Comparison of ENCODE assay signal across 8 cellular contexts in genomic region chr13:32586022-32586900, GRCh38. TPM values are rescaled to one million over a fixed set of nuclear protein-coding genes. Genes with fewer than 3 reads are reported as not detected.
DNase-seq lines count a peak whose midpoint lies in the region; TF ChIP-seq lines count a peak whose summit lies in the region.

TSS of gene PDS5B (plus strand) at chr13:32586452. CDS start at chr13:32648773, 62,321 bp downstream.

- no peaks in the 10 kb centered on the region for H3K9me2 ChIP-seq in neural cell (ENCODE audit: insufficient read depth, low read length)

- H3K4me3 Mint-ChIP-seq in H9: peak within 1 kb of the TSS; percentile 88 to 93

- H2BK120ac ChIP-seq in H9 (ENCODE audit: low read depth, low read length, poor library complexity, severe bottlenecking): no peak within 1 kb of the TSS

- no peaks in the 10 kb centered on the region for H3K79me1 ChIP-seq in H9 (ENCODE audit: insufficient read depth, low read depth, low read length, poor library complexity, severe bottlenecking)

- peak; percentile 92 for DNase-seq in G401 (ENCODE audit: low spot score)
- DNase-seq in H9: peak; percentile 97
- peak; percentile 94 for DNase-seq in MG63
- peak; percentile 76 for DNase-seq in SHP77 treated with DMSO at 0.1 percent for 48 hours (lab: John Stamatoyannopoulos, UW)
- peak; percentile 95 for DNase-seq in activated gamma-delta T cell (lab: John Stamatoyannopoulos, UW)
- DNase-seq in fibroblast of villous mesenchyme (ENCODE audit: low read depth): peak; percentile 96
- peak; percentile 95 for DNase-seq in stomach

- H3K4ac ChIP-seq in H9 (ENCODE audit: low read depth, low read length): no peak within 1 kb of the TSS

- no peak within 1 kb of the TSS for H3T11ph ChIP-seq in H9 (ENCODE audit: low read length)

- H3K27ac ChIP-seq in H9 (ENCODE audit: insufficient read length, low read depth, low read length) (peak within 1 kb of the TSS; percentile 34), neural cell (ENCODE audit: low read length) (peak within 1 kb of the TSS; percentile 85), stomach (peak within 1 kb of the TSS; percentile 85 to 100 (median 97))

- H3K9me3 Mint-ChIP-seq in H9: no peaks in the 10 kb centered on the region

- H3K36me3 ChIP-seq in MG63: no peaks in the 10 kb centered on the region
- no peaks in the 10 kb centered on the region for H3K36me3 ChIP-seq in neural cell (ENCODE audit: insufficient read depth, low read length)
- H3K36me3 ChIP-seq in stomach: no peaks in the 10 kb centered on the region

- no peak within 1 kb of the TSS for H3K23ac ChIP-seq in H9 (ENCODE audit: insufficient read length, low read depth, low read length)

- peaks cover 36 to 38% of the 10 kb centered on the region in 2 experiments for H3K4me1 Mint-ChIP-seq in H9

- H3K9me3 ChIP-seq in H9 (ENCODE audit: control insufficient read depth, low read depth, low read length): no peaks in the 10 kb centered on the region
- H3K9me3 ChIP-seq in MG63: no peaks in the 10 kb centered on the region
- no peaks in the 10 kb centered on the region for H3K9me3 ChIP-seq in neural cell (ENCODE audit: low read length)
- no peaks in the 10 kb centered on the region for H3K9me3 ChIP-seq in stomach

- H3F3A ChIP-seq in neural cell (ENCODE audit: insufficient read depth, low read length, poor library complexity, severe bottlenecking): no peaks in the 10 kb centered on the region

- TF ChIP-seq CTCF in H9 (conservative IDR thresholded peaks at IDR 0.05): peak; percentile 88
- TF ChIP-seq CTCF in fibroblast of villous mesenchyme (IDR thresholded peaks at IDR 0.05; ENCODE audit: insufficient read depth, low read depth, low read length): peak; percentile 61
- peak; percentile 99 for TF ChIP-seq CTCF in neural cell (IDR thresholded peaks at IDR 0.05; ENCODE audit: poor library complexity, severe bottlenecking)
- TF ChIP-seq CTCF in stomach (IDR thresholded peaks at IDR 0.05): peak in 5 of 7 experiments; percentile 73 to 98 (median 86)

- no peak within 1 kb of the TSS for H2BK15ac ChIP-seq in H9 (ENCODE audit: low read depth, low read length)

- peak within 1 kb of the TSS; percentile 67 for H3K18ac ChIP-seq in H9 (ENCODE audit: insufficient read length, low read depth, low read length)

- no peak within 1 kb of the TSS for H2BK12ac ChIP-seq in H9 (ENCODE audit: insufficient read length, low read depth, low read length)

- H3K79me2 ChIP-seq in H9 (ENCODE audit: insufficient read depth, low read length) (peaks cover 16% of the 10 kb centered on the region; the same call in 1 of the 2 replicates), neural cell (replicated peaks; ENCODE audit: insufficient read depth, low read length) (peaks cover 38% of the 10 kb centered on the region)

- H2BK20ac ChIP-seq in H9 (ENCODE audit: low read depth, low read length, poor library complexity, severe bottlenecking): no peak within 1 kb of the TSS

- no peak for TF ChIP-seq POLR2A in stomach (IDR thresholded peaks at IDR 0.05)

- peaks cover 5% of the 10 kb centered on the region for H3K23me2 ChIP-seq in H9 (ENCODE audit: insufficient read length, low read depth, low read length, poor library complexity, severe bottlenecking)

- H2BK5ac ChIP-seq in H9 (ENCODE audit: insufficient read length, low read length): no peak within 1 kb of the TSS

- peak within 1 kb of the TSS; percentile 78 for H3K4me2 ChIP-seq in H9 (ENCODE audit: insufficient read depth, insufficient read length, low read length)
- H3K4me2 ChIP-seq in neural cell (ENCODE audit: low read length): peak within 1 kb of the TSS; percentile 90

- H4K20me1 ChIP-seq in H9 (ENCODE audit: control insufficient read depth, insufficient read depth, insufficient read length) (no peaks in the 10 kb centered on the region), neural cell (ENCODE audit: insufficient read depth) (peaks cover 4% of the 10 kb centered on the region)

- no CpG with 5 or more reads among the region's 97 CpGs for WGBS in H9 (ENCODE audit: extremely low coverage, insufficient read length, low lambda C conversion rate)
- WGBS in stomach, 5 donors: 0 to 1% (median 1%) methylated on average over 66 to 97 of the region's 97 CpGs

- H3K14ac ChIP-seq in H9 (ENCODE audit: insufficient read depth, low read length): peak within 1 kb of the TSS; percentile 96

- H4K5ac ChIP-seq in H9 (ENCODE audit: insufficient read length, low read depth, low read length): no peak within 1 kb of the TSS

- no peak within 1 kb of the TSS for H4K91ac ChIP-seq in H9 (ENCODE audit: insufficient read length, low read depth, low read length)

- H3K27ac Mint-ChIP-seq in H9: peak within 1 kb of the TSS; percentile 92 to 99 (median 97)

- no peak within 1 kb of the TSS for H4K8ac ChIP-seq in H9 (replicated peaks; ENCODE audit: insufficient read length, low read depth, low read length)

- H2AK5ac ChIP-seq in H9 (ENCODE audit: insufficient read length, low read length): no peak within 1 kb of the TSS

- peak within 1 kb of the TSS; percentile 88 for H3K9ac ChIP-seq in H9 (ENCODE audit: extremely low read depth, insufficient read length, low read length)
- H3K9ac ChIP-seq in neural cell (ENCODE audit: low read length): peak within 1 kb of the TSS; percentile 81

- in situ Hi-C loops in G401 (cut with HindIII; ENCODE audit: low sequenced_read_pairs): no loop called here

- intact Hi-C loops in stomach (cut with DNase I; ENCODE audit: low total_unique reads): no loop called here

- H3K4me3 ChIP-seq in MG63 (peak within 1 kb of the TSS; percentile 79), fibroblast of villous mesenchyme (ENCODE audit: low read depth, low read length) (peak within 1 kb of the TSS; percentile 91), neural cell (ENCODE audit: low read length) (peak within 1 kb of the TSS; percentile 90), stomach (peak within 1 kb of the TSS; percentile 70 to 88 (median 80))

- H3K27me3 ChIP-seq in H9 (ENCODE audit: insufficient read depth, low read length) (no peaks in the 10 kb centered on the region), MG63 (no peaks in the 10 kb centered on the region), neural cell (ENCODE audit: insufficient read depth, low read depth, low read length) (no peaks in the 10 kb centered on the region), stomach (no peaks in the 10 kb centered on the region)

- no peak within 1 kb of the TSS for H2AFZ ChIP-seq in H9 (ENCODE audit: low read length)
- peak within 1 kb of the TSS; percentile 91 for H2AFZ ChIP-seq in neural cell (ENCODE audit: low read depth, low read length)

- peaks cover 11% of the 10 kb centered on the region for H3K27me3 Mint-ChIP-seq in H9 (ENCODE audit: low read depth)

- TF ChIP-seq EP300 in neural cell (conservative IDR thresholded peaks at IDR 0.05; ENCODE audit: poor library complexity, severe bottlenecking): peak; percentile 72
- TF ChIP-seq EP300 in stomach (IDR thresholded peaks at IDR 0.05): no peak

- no peaks in the 10 kb centered on the region for H3K4me1 ChIP-seq in H9 (ENCODE audit: insufficient read depth, low read length)
- peaks cover 13 to 42% (median 29%) of the 10 kb centered on the region in 4 donors for H3K4me1 ChIP-seq in stomach

- H3K36me3 Mint-ChIP-seq in H9 (ENCODE audit: insufficient read depth in 1 of 3, low read depth in 3 of 3): no peaks in the 10 kb centered on the region; a peak in 1 of 7 replicates

- peak; percentile 100 for TF ChIP-seq RAD21 in neural cell (conservative IDR thresholded peaks at IDR 0.05)

- H3K56ac ChIP-seq in H9 (ENCODE audit: insufficient read length, low read depth, low read length): no peak within 1 kb of the TSS

TF ChIP-seq in neural cell, 6 proteins besides CTCF, POLR2A, EP300 and RAD21:
- TF ChIP-seq EZH2 (IDR thresholded peaks at IDR 0.05; ENCODE audit: borderline replicate concordance, insufficient read depth, low read length, poor library complexity, severe bottlenecking): no peak
- TF ChIP-seq SMC3 (conservative IDR thresholded peaks at IDR 0.05; ENCODE audit: poor library complexity): peak; percentile 99
- peak; percentile 71 for TF ChIP-seq TAF1 (IDR thresholded peaks at IDR 0.05; ENCODE audit: low read depth)
- peak; percentile 62 for TF ChIP-seq POLR2AphosphoS5 (IDR thresholded peaks at IDR 0.05)
- TF ChIP-seq REST (IDR thresholded peaks at IDR 0.05; ENCODE audit: borderline replicate concordance): no peak
- TF ChIP-seq MXI1 (conservative IDR thresholded peaks at IDR 0.05; ENCODE audit: poor library complexity, severe bottlenecking): peak; percentile 86
TF ChIP-seq in neural cell: peak in this region for 4.

RNA-seq across cellular contexts. Expression of gene PDS5B, which starts in this region (rescaled TPM):
- total RNA-seq in G401 (2014; rRNA removed; shearing (Covaris generic)): 12.6 and 15.1 TPM in 2 replicates
- 50.0 and 50.9 TPM in 2 replicates for total RNA-seq in H9 (2021)
- 9.4 and 18.8 TPM in 2 replicates for total RNA-seq in MG63 (2014; rRNA removed; shearing (Covaris generic); ENCODE audit: low replicate concordance)
- total RNA-seq in fibroblast of villous mesenchyme: 29.3 and 44.9 TPM in 2 replicates
- 27.6 and 28.9 TPM in 2 replicates for polyA plus RNA-seq in neural cell
- polyA minus RNA-seq in neural cell: 150 and 191 TPM in 2 replicates
- total RNA-seq in stomach: 100 to 1,000 TPM in 1 of 5 donors, 10 to 100 TPM in 4; 10.5 to 121 (median 50.1) TPM
- 10 to 100 TPM in 1 of 3 donors, 1 to 10 TPM in 2; 4.3 to 10.4 (median 7.0) TPM for polyA plus RNA-seq in stomach

Comparison
In these comparisons a context has a peak if more than half of its experiments do, and no peak if none do; other contexts are left out.
1. Peak in every context shown above with its lines: DNase-seq, H3K4me3 ChIP-seq and H3K27ac ChIP-seq.
2. H3K27ac ChIP-seq: peak in every context shown above with its lines; median percentile 97 in stomach; 85 in neural cell; 34 in H9.